12 cellular contexts compared by ENCODE assay signal in genomic region chr18:44744206-44745180, GRCh38.
DNase-seq lines count a peak whose midpoint lies in the region; ATAC-seq and TF ChIP-seq lines count a peak whose summit lies in the region.
"Had no signal": no experiment of that assay in that cellular context is flagged by ENCODE, and none has a peak within 500 bp of the region (broad histone marks: within the 10 kb centered on the region; RNA-seq: fewer than 3 reads in every experiment).

No MANE protein-coding gene starts in this region.

- peak in 2 of 9 donors; percentile 23 to 27 for TF ChIP-seq CTCF in heart right ventricle (IDR thresholded peaks at IDR 0.05)
- no peak for TF ChIP-seq CTCF in ovary (IDR thresholded peaks at IDR 0.05)
- no peak for TF ChIP-seq CTCF in foreskin keratinocyte (conservative IDR thresholded peaks at IDR 0.05)

- WGBS in heart right ventricle, 2 donors, result 49 to 65% methylated on average over 50 to 51 of the region's 51 CpGs
- 89 to 94% (median 94%) methylated on average over 51 of the region's 51 CpGs for WGBS in ovary, 3 donors

- no peaks in the 10 kb centered on the region for H3K9me3 ChIP-seq in heart right ventricle
- no peaks in the 10 kb centered on the region for H3K9me3 ChIP-seq in ovary
- H3K9me3 ChIP-seq: BLaER1, MG63 had no signal

- H3K27me3 ChIP-seq in heart right ventricle, result peaks cover 0 to 89% (median 0%) of the 10 kb centered on the region in 7 donors
- no peaks in the 10 kb centered on the region for H3K27me3 ChIP-seq in ovary
- H3K27me3 ChIP-seq in foreskin keratinocyte, result no peaks in the 10 kb centered on the region
- H3K27me3 ChIP-seq: BLaER1, MG63 had no signal

- peak overlapping the region in 6 of 10 donors; percentile 15 to 26 (median 20) for H3K4me3 ChIP-seq in heart right ventricle
- no peak overlapping the region for H3K4me3 ChIP-seq in ovary
- H3K4me3 ChIP-seq: BLaER1, MG63 had no signal

- DNase-seq in D341Med (ENCODE audit: low spot score) (peak; percentile 90), NCI-H82 (lab: John Stamatoyannopoulos, UW) (peak; percentile 91), heart right ventricle (peak in 1 of 2 donors; percentile 48), ovary (peak in 3 of 5 donors; percentile 41 to 45 (median 44)), foreskin keratinocyte (no peak), UCSD-AML1 (lab: John Stamatoyannopoulos, UW; ENCODE audit: unreplicated experiment) (no peak)
- no peak for DNase-seq in activated CD8-positive, alpha-beta memory T cell treated with anti-CD3 and anti-CD28 coated beads for 24 hours
- DNase-seq in stimulated activated CD4-positive, alpha-beta T cell treated with anti-CD3 and anti-CD28 coated beads, Interleukin-4, amount 100 ng/mL, for 24 hours, result no peak
- DNase-seq: activated naive CD8-positive, alpha-beta T cell treated with anti-CD3 and anti-CD28 coated beads, Interleukin-2, amount 10 ng/mL, durations not matched to agents 7 days and 5 days; MG63 had no signal

- peak overlapping the region in 1 of 10 donors; percentile 71 for H3K27ac ChIP-seq in heart right ventricle
- H3K27ac ChIP-seq in ovary, result no peak overlapping the region
- H3K27ac ChIP-seq in foreskin keratinocyte, result no peak overlapping the region
- H3K27ac ChIP-seq: BLaER1 had no signal

- intact Hi-C loops in heart right ventricle (cut with DNase I) (no loop called here), ovary (cut with DNase I) (no loop called here)

- H3K36me3 ChIP-seq in heart right ventricle (no peaks in the 10 kb centered on the region), ovary (no peaks in the 10 kb centered on the region)
- H3K36me3 ChIP-seq: BLaER1, MG63 had no signal

- ATAC-seq in heart right ventricle (peak in 7 of 8 donors; percentile 26 to 75 (median 53)), foreskin keratinocyte (no peak)
- ATAC-seq: esophagus mucosa had no signal

- no peak for TF ChIP-seq POLR2A in ovary (IDR thresholded peaks at IDR 0.05)

- H3K4me1 ChIP-seq in heart right ventricle (peaks cover 13 to 55% (median 21%) of the 10 kb centered on the region in 9 donors), ovary (ENCODE audit: insufficient read depth) (peaks cover 22% of the 10 kb centered on the region), foreskin keratinocyte (peaks cover 13% of the 10 kb centered on the region)

- no peak for TF ChIP-seq EP300 in ovary (IDR thresholded peaks at IDR 0.05)

Comparison
In these comparisons a context has a peak if more than half of its experiments do, and no peak if none do; other contexts are left out.
1. DNase-seq: peak in D341Med (single experiment), NCI-H82 (single experiment) and ovary (3 of 5); none in activated CD8-positive, alpha-beta memory T cell treated with anti-CD3 and anti-CD28 coated beads for 24 hours (single experiment), foreskin keratinocyte (0 of 2), stimulated activated CD4-positive, alpha-beta T cell treated with anti-CD3 and anti-CD28 coated beads, Interleukin-4, amount 100 ng/mL, for 24 hours (single experiment) and UCSD-AML1 (single experiment).